In the genomic region with DNA sequence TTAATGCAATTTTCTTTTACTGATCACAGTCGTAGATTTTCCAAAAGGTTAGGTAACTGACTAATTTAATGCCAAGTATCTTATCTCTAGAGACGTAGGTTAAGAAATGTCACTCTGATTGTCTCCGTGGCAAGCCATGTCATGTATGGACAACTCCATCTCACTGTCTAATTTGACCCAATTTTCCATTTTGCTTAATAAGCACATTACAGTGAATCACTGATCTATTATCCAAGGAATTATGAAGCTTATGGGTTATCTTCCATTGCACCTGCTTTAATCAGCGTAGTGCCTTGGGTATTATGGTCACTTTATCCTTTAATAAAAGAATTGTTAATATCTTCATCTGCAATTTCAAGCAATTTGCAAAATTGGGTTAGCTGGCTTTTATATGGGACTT, we compare ENCODE assay signal across 22 cellular contexts.
"Had no signal": no experiment of that assay in that cellular context is flagged by ENCODE, and none has a peak within 500 bp of the region (broad histone marks: within the 10 kb centered on the region; RNA-seq: fewer than 3 reads in every experiment).

No MANE protein-coding gene starts in this region.

- H3K27me3 ChIP-seq: dorsolateral prefrontal cortex, esophagus muscularis mucosa, gastrocnemius medialis, heart right ventricle, left lung had no signal

- H3K4me1 ChIP-seq: esophagus muscularis mucosa, gastrocnemius medialis, heart right ventricle, left lung, lower lobe of right lung had no signal

- FAIRE-seq: endothelial cell of umbilical vein, islet of Langerhans, keratinocyte had no signal

- H3K36me3 ChIP-seq: esophagus muscularis mucosa, gastrocnemius medialis, heart right ventricle, left lung, lower lobe of right lung had no signal

- H3K27ac ChIP-seq: coronary artery, dorsolateral prefrontal cortex, esophagus muscularis mucosa, gastrocnemius medialis, heart right ventricle, left lung, lower lobe of right lung had no signal

- ATAC-seq: gastrocnemius medialis, heart right ventricle, left cardiac atrium, left lung, left ventricle myocardium superior, lower lobe of right lung, mucosa of descending colon had no signal

- DNase-seq: dermis blood vessel endothelial cell; dorsolateral prefrontal cortex; effector CD4-positive, alpha-beta T cell; effector memory CD4-positive, alpha-beta T cell; foreskin melanocyte; gastrocnemius medialis; glutamatergic neuron; head of caudate nucleus; heart right ventricle; hippocampal formation; left cardiac atrium; left lung; left ventricle myocardium superior; lower lobe of right lung; mesenchymal stem cell; mucosa of descending colon; naive B cell had no signal

- H3K4me3 ChIP-seq: coronary artery, dorsolateral prefrontal cortex, esophagus muscularis mucosa, gastrocnemius medialis, heart right ventricle, left lung, lower lobe of right lung, mucosa of descending colon had no signal

- H3K9me3 ChIP-seq: gastrocnemius medialis, lower lobe of right lung had no signal
